ENCODE assay signal across 32 cellular contexts in the genomic region with DNA sequence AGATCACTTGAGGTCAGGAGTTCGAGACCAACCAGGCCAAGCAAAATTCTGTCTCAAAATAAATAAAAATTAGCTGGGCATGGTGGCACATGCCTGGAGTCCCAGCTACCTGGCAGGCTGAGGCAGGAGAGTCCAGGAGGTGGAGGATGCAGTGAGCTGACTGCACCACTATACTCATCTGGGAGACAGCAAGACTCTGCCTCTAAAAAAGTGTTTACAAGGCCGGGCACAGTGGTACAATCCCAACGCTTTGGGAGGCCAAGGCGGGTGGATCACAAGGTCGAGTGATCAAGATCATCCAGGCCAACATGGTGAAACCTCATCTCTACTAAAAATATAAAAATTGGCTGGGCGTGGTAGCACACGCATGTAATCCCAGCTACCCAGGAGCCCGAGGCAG. TPM values are rescaled to one million over a fixed set of nuclear protein-coding genes. Genes with fewer than 3 reads are reported as not detected.
DNase-seq lines count a peak whose midpoint lies in the region; ATAC-seq lines count a peak whose summit lies in the region.
"Had no signal": no experiment of that assay in that cellular context is flagged by ENCODE, and none has a peak within 500 bp of the region (broad histone marks: within the 10 kb centered on the region; RNA-seq: fewer than 3 reads in every experiment).

No MANE protein-coding gene starts in this region.

- no peaks in the 10 kb centered on the region for H3K27me3 Mint-ChIP-seq in activated T-cell treated with anti-CD3 and anti-CD28 coated beads, Interleukin-2, amount 50 U/mL, for 24 hours
- no peaks in the 10 kb centered on the region for H3K27me3 Mint-ChIP-seq in stimulated activated memory B cell treated with anti-CD40 and anti-IgM and Interleukin-4, amounts not matched to agents 10 μg/mL and 1 μg/mL and 100 μg/mL, for 72 hours
- H3K27me3 Mint-ChIP-seq in activated T-helper 1 cell treated with anti-CD3 and anti-CD28 coated beads, Interleukin-12 subunit alpha, Interleukin-12 subunit beta, Interleukin-2, Interleukin-4 antibody, amounts not matched to agents 30 ng/mL and 10 ng/mL and 1 ng/mL, durations not matched to agents 14 hours and 24 hours and 36 hours (ENCODE audit: insufficient read depth), result no peaks in the 10 kb centered on the region
- H3K27me3 Mint-ChIP-seq: activated CD8-positive, alpha-beta T cell treated with anti-CD3 and anti-CD28 coated beads for 36 hours; naive thymus-derived CD8-positive, alpha-beta T cell had no signal

- no peak overlapping the region for H4K91ac ChIP-seq in mesenchymal stem cell (ENCODE audit: low read length)

- H2AFZ ChIP-seq in mesenchymal stem cell (ENCODE audit: low read depth, low read length), result no peak overlapping the region

- H3K36me3 ChIP-seq in mesenchymal stem cell (ENCODE audit: control insufficient read depth in 1 of 2, insufficient read depth in 2 of 2, low read depth in 1 of 2, low read length in 2 of 2), result peaks cover 54 to 61% of the 10 kb centered on the region in 2 experiments

- no peak overlapping the region for H3K4me3 Mint-ChIP-seq in activated T-cell treated with anti-CD3 and anti-CD28 coated beads, Interleukin-2, amount 50 U/mL, for 24 hours
- H3K4me3 Mint-ChIP-seq in stimulated activated memory B cell treated with anti-CD40 and anti-IgM and Interleukin-4, amounts not matched to agents 10 μg/mL and 1 μg/mL and 100 μg/mL, for 72 hours, result no peak overlapping the region
- no peak overlapping the region for H3K4me3 Mint-ChIP-seq in activated T-helper 1 cell treated with anti-CD3 and anti-CD28 coated beads, Interleukin-12 subunit alpha, Interleukin-12 subunit beta, Interleukin-2, Interleukin-4 antibody, amounts not matched to agents 30 ng/mL and 10 ng/mL and 1 ng/mL, durations not matched to agents 14 hours and 24 hours and 36 hours
- H3K4me3 Mint-ChIP-seq: immature natural killer cell had no signal

- H3K9me3 Mint-ChIP-seq in activated T-cell treated with anti-CD3 and anti-CD28 coated beads, Interleukin-2, amount 50 U/mL, for 24 hours, result no peaks in the 10 kb centered on the region
- no peaks in the 10 kb centered on the region for H3K9me3 Mint-ChIP-seq in stimulated activated memory B cell treated with anti-CD40 and anti-IgM and Interleukin-4, amounts not matched to agents 10 μg/mL and 1 μg/mL and 100 μg/mL, for 72 hours
- no peaks in the 10 kb centered on the region for H3K9me3 Mint-ChIP-seq in activated T-helper 1 cell treated with anti-CD3 and anti-CD28 coated beads, Interleukin-12 subunit alpha, Interleukin-12 subunit beta, Interleukin-2, Interleukin-4 antibody, amounts not matched to agents 30 ng/mL and 10 ng/mL and 1 ng/mL, durations not matched to agents 14 hours and 24 hours and 36 hours
- H3K9me3 Mint-ChIP-seq: activated CD8-positive, alpha-beta T cell treated with anti-CD3 and anti-CD28 coated beads for 36 hours; CD8-positive, alpha-beta memory T cell; immature natural killer cell; naive thymus-derived CD8-positive, alpha-beta T cell had no signal

- no peak overlapping the region for H3K18ac ChIP-seq in mesenchymal stem cell (ENCODE audit: low read depth in 1 of 2, low read length in 2 of 2)

- no peak overlapping the region for H3K4ac ChIP-seq in mesenchymal stem cell (ENCODE audit: low read depth in 1 of 2, low read length in 2 of 2)

- H2BK5ac ChIP-seq in mesenchymal stem cell (ENCODE audit: low read depth, low read length, poor library complexity, severe bottlenecking), result no peak overlapping the region

- peak overlapping the region; percentile 25 for H3K27ac ChIP-seq in mesenchymal stem cell (ENCODE audit: low read length, poor library complexity, severe bottlenecking)
- H3K27ac ChIP-seq: prostate gland, tibial nerve had no signal

- no peak overlapping the region for H3K4me2 ChIP-seq in mesenchymal stem cell (ENCODE audit: low read length, poor library complexity, severe bottlenecking)

- no peak overlapping the region for H2BK12ac ChIP-seq in mesenchymal stem cell (ENCODE audit: low read length in 2 of 2)

- H3K27ac Mint-ChIP-seq in activated T-cell treated with anti-CD3 and anti-CD28 coated beads, Interleukin-2, amount 50 U/mL, for 24 hours, result peak overlapping the region; percentile 33
- no peak overlapping the region for H3K27ac Mint-ChIP-seq in stimulated activated memory B cell treated with anti-CD40 and anti-IgM and Interleukin-4, amounts not matched to agents 10 μg/mL and 1 μg/mL and 100 μg/mL, for 72 hours
- no peak overlapping the region for H3K27ac Mint-ChIP-seq in activated T-helper 1 cell treated with anti-CD3 and anti-CD28 coated beads, Interleukin-12 subunit alpha, Interleukin-12 subunit beta, Interleukin-2, Interleukin-4 antibody, amounts not matched to agents 30 ng/mL and 10 ng/mL and 1 ng/mL, durations not matched to agents 14 hours and 24 hours and 36 hours
- H3K27ac Mint-ChIP-seq: activated CD8-positive, alpha-beta T cell treated with anti-CD3 and anti-CD28 coated beads for 36 hours had no signal

- H3K4me3 ChIP-seq in mesenchymal stem cell (ENCODE audit: insufficient read depth in 1 of 2, low read depth in 1 of 2, low read length in 2 of 2), result no peak overlapping the region
- H3K4me3 ChIP-seq: lung, prostate gland, sigmoid colon, tibial nerve had no signal

- no peak overlapping the region for H3K23ac ChIP-seq in mesenchymal stem cell (ENCODE audit: low read length in 2 of 2)

- ATAC-seq in stimulated activated memory B cell treated with anti-CD40 and anti-IgM and Interleukin-4, amounts not matched to agents 10 μg/mL and 1 μg/mL and 100 μg/mL, for 72 hours, result no peak
- no peak for ATAC-seq in GM21786 (IDR thresholded peaks at IDR 0.05; ENCODE audit: unreplicated experiment)
- ATAC-seq: activated CD8-positive, alpha-beta T cell treated with anti-CD3 and anti-CD28 coated beads for 36 hours; left cardiac atrium; Panc1 had no signal

- peaks cover 68% of the 10 kb centered on the region for H3K36me3 Mint-ChIP-seq in activated T-cell treated with anti-CD3 and anti-CD28 coated beads, Interleukin-2, amount 50 U/mL, for 24 hours (ENCODE audit: low read depth)
- peaks cover 44% of the 10 kb centered on the region for H3K36me3 Mint-ChIP-seq in stimulated activated memory B cell treated with anti-CD40 and anti-IgM and Interleukin-4, amounts not matched to agents 10 μg/mL and 1 μg/mL and 100 μg/mL, for 72 hours
- H3K36me3 Mint-ChIP-seq in activated T-helper 1 cell treated with anti-CD3 and anti-CD28 coated beads, Interleukin-12 subunit alpha, Interleukin-12 subunit beta, Interleukin-2, Interleukin-4 antibody, amounts not matched to agents 30 ng/mL and 10 ng/mL and 1 ng/mL, durations not matched to agents 14 hours and 24 hours and 36 hours (ENCODE audit: low read depth), result peaks cover 30% of the 10 kb centered on the region

- no peaks in the 10 kb centered on the region for H3K9me3 ChIP-seq in mesenchymal stem cell (ENCODE audit: control insufficient read depth, low read length)
- H3K9me3 ChIP-seq: BE2C, prostate gland, sigmoid colon, tibial nerve had no signal

- no peak for DNase-seq in activated T-cell treated with anti-CD3 and anti-CD28 coated beads, Interleukin-2, amount 50 U/mL, for 24 hours
- no peak for DNase-seq in activated T-cell treated with anti-CD3 and anti-CD28 coated beads for 4 hours
- DNase-seq in ELR (ENCODE audit: low read depth), result peak; percentile 32
- peak; percentile 50 for DNase-seq in NAMALWA (ENCODE audit: low spot score)
- DNase-seq in mesenchymal stem cell, result no peak
- DNase-seq in activated T-helper 1 cell treated with anti-CD3 and anti-CD28 coated beads, Interleukin-12 subunit alpha, Interleukin-12 subunit beta, Interleukin-2, Interleukin-4 antibody, amounts not matched to agents 30 ng/mL and 10 ng/mL and 1 ng/mL, durations not matched to agents 14 hours and 24 hours and 36 hours (ENCODE audit: low spot score), result no peak
- DNase-seq: activated CD8-positive, alpha-beta T cell treated with anti-CD3 and anti-CD28 coated beads for 36 hours; activated naive CD4-positive, alpha-beta T cell treated with anti-CD3 and anti-CD28 coated beads, Interleukin-2, amount 50 U/mL, for 16 hours; BE2C; GDM1; Kasumi-1; left cardiac atrium; MV-4-11; NCI-H1694; NCI-H446; NCI-H748 treated with DMSO at 0.1 percent for 48 hours; SHP77 treated with DMSO at 0.1 percent for 48 hours; sigmoid colon; stimulated activated CD4-positive, alpha-beta T cell treated with anti-CD3 and anti-CD28 coated beads, Interleukin-12 subunit alpha, Interleukin-12 subunit beta, amount 100 ng/mL, for 4 hours; stimulated activated CD4-positive, alpha-beta T cell treated with anti-CD3 and anti-CD28 coated beads, Interleukin-2, amount 100 ng/mL, for 48 hours had no signal

- H3K4me1 Mint-ChIP-seq in activated T-cell treated with anti-CD3 and anti-CD28 coated beads, Interleukin-2, amount 50 U/mL, for 24 hours (ENCODE audit: low read depth), result peaks cover 29% of the 10 kb centered on the region
- H3K4me1 Mint-ChIP-seq in stimulated activated memory B cell treated with anti-CD40 and anti-IgM and Interleukin-4, amounts not matched to agents 10 μg/mL and 1 μg/mL and 100 μg/mL, for 72 hours, result peaks cover 36% of the 10 kb centered on the region
- H3K4me1 Mint-ChIP-seq in activated T-helper 1 cell treated with anti-CD3 and anti-CD28 coated beads, Interleukin-12 subunit alpha, Interleukin-12 subunit beta, Interleukin-2, Interleukin-4 antibody, amounts not matched to agents 30 ng/mL and 10 ng/mL and 1 ng/mL, durations not matched to agents 14 hours and 24 hours and 36 hours (ENCODE audit: low read depth), result peaks cover 14% of the 10 kb centered on the region

- no peak overlapping the region for H2BK15ac ChIP-seq in mesenchymal stem cell (ENCODE audit: low read depth, poor library complexity, severe bottlenecking)

- intact Hi-C loops in activated T-helper 1 cell treated with anti-CD3 and anti-CD28 coated beads, Interleukin-12 subunit alpha, Interleukin-12 subunit beta, Interleukin-2, Interleukin-4 antibody, amounts not matched to agents 30 ng/mL and 10 ng/mL and 1 ng/mL, durations not matched to agents 14 hours and 24 hours and 36 hours (cut with micrococcal nuclease), result no loop called here

- H2BK120ac ChIP-seq in mesenchymal stem cell (ENCODE audit: low read depth, low read length), result no peak overlapping the region

- no peaks in the 10 kb centered on the region for H3K79me1 ChIP-seq in mesenchymal stem cell (replicated peaks; ENCODE audit: low read length, poor library complexity, severe bottlenecking)

- H3K4me1 ChIP-seq in mesenchymal stem cell (ENCODE audit: control insufficient read depth, insufficient read depth, low read depth, low read length), result peaks cover 17% of the 10 kb centered on the region
- H3K4me1 ChIP-seq: prostate gland had no signal

- H3K27me3 ChIP-seq in mesenchymal stem cell (ENCODE audit: control insufficient read depth in 1 of 2, insufficient read depth in 1 of 2, low read length in 2 of 2), result no peaks in the 10 kb centered on the region
- H3K27me3 ChIP-seq: BE2C, sigmoid colon, tibial nerve had no signal

- WGBS in mesenchymal stem cell, result 97% methylated on average over 7 of the region's 8 CpGs

- no peak overlapping the region for H3K14ac ChIP-seq in mesenchymal stem cell (ENCODE audit: low read length in 2 of 2)

- H3K9ac ChIP-seq in mesenchymal stem cell (ENCODE audit: low read length), result no peak overlapping the region

- peak overlapping the region; percentile 66 for H4K8ac ChIP-seq in mesenchymal stem cell (ENCODE audit: low read length)

- H2AK5ac ChIP-seq in mesenchymal stem cell (ENCODE audit: low read length, severe bottlenecking), result no peak overlapping the region

RNA-seq across cellular contexts. Expression of a gene that starts 4.2 kb away (rescaled TPM):
- 83.5 TPM for polyA plus RNA-seq in mesenchymal stem cell (2013, experiment 1 of 2)
- 80.6 TPM for polyA plus RNA-seq in mesenchymal stem cell (2013, experiment 2 of 2)
- total RNA-seq in activated T-helper 1 cell treated with anti-CD3 and anti-CD28 coated beads, Interleukin-12 subunit alpha, Interleukin-12 subunit beta, Interleukin-2, Interleukin-4 antibody, amounts not matched to agents 30 ng/mL and 10 ng/mL and 1 ng/mL, durations not matched to agents 14 hours and 24 hours and 36 hours, result 47.2 and 47.3 TPM in 2 replicates

RNA-seq across cellular contexts. Expression of a gene that starts 10.1 kb away (rescaled TPM):
- polyA plus RNA-seq in mesenchymal stem cell (2013, experiment 1 of 2), result 2,485 TPM
- polyA plus RNA-seq in mesenchymal stem cell (2013, experiment 2 of 2), result 2,452 TPM
- total RNA-seq in activated T-helper 1 cell treated with anti-CD3 and anti-CD28 coated beads, Interleukin-12 subunit alpha, Interleukin-12 subunit beta, Interleukin-2, Interleukin-4 antibody, amounts not matched to agents 30 ng/mL and 10 ng/mL and 1 ng/mL, durations not matched to agents 14 hours and 24 hours and 36 hours, result 2,359 TPM in 2 replicates

RNA-seq across cellular contexts. Expression of a gene that starts 32.4 kb away (rescaled TPM):
- 49.3 TPM for polyA plus RNA-seq in mesenchymal stem cell (2013, experiment 1 of 2)
- polyA plus RNA-seq in mesenchymal stem cell (2013, experiment 2 of 2), result 49.4 TPM
- 37.6 and 41.0 TPM in 2 replicates for total RNA-seq in activated T-helper 1 cell treated with anti-CD3 and anti-CD28 coated beads, Interleukin-12 subunit alpha, Interleukin-12 subunit beta, Interleukin-2, Interleukin-4 antibody, amounts not matched to agents 30 ng/mL and 10 ng/mL and 1 ng/mL, durations not matched to agents 14 hours and 24 hours and 36 hours

RNA-seq across cellular contexts. Expression of a gene that starts 42.3 kb away (rescaled TPM):
- not detected for polyA plus RNA-seq in mesenchymal stem cell (2013, experiment 1 of 2)
- polyA plus RNA-seq in mesenchymal stem cell (2013, experiment 2 of 2), result not detected
- total RNA-seq in activated T-helper 1 cell treated with anti-CD3 and anti-CD28 coated beads, Interleukin-12 subunit alpha, Interleukin-12 subunit beta, Interleukin-2, Interleukin-4 antibody, amounts not matched to agents 30 ng/mL and 10 ng/mL and 1 ng/mL, durations not matched to agents 14 hours and 24 hours and 36 hours, result not detected in 2 replicates
- total RNA-seq: activated CD8-positive, alpha-beta T cell treated with anti-CD3 and anti-CD28 coated beads for 36 hours; bronchial epithelial cell; CD8-positive, alpha-beta memory T cell; H4; mononuclear cell; naive thymus-derived CD8-positive, alpha-beta T cell; tibial nerve had no signal
- polyA plus RNA-seq: CD8-positive, alpha-beta memory T cell; immature natural killer cell; naive thymus-derived CD8-positive, alpha-beta T cell had no signal

Comparison
In these comparisons a context has a peak if more than half of its experiments do, and no peak if none do; other contexts are left out.
1. DNase-seq: peak in ELR (single experiment) and NAMALWA (single experiment); none in activated T-cell treated with anti-CD3 and anti-CD28 coated beads, Interleukin-2, amount 50 U/mL, for 24 hours (single experiment), activated T-cell treated with anti-CD3 and anti-CD28 coated beads for 4 hours (single experiment), mesenchymal stem cell (single experiment) and activated T-helper 1 cell treated with anti-CD3 and anti-CD28 coated beads, Interleukin-12 subunit alpha, Interleukin-12 subunit beta, Interleukin-2, Interleukin-4 antibody, amounts not matched to agents 30 ng/mL and 10 ng/mL and 1 ng/mL, durations not matched to agents 14 hours and 24 hours and 36 hours (single experiment).